ENCODE assay signal across 1 cellular context in the genomic region with DNA sequence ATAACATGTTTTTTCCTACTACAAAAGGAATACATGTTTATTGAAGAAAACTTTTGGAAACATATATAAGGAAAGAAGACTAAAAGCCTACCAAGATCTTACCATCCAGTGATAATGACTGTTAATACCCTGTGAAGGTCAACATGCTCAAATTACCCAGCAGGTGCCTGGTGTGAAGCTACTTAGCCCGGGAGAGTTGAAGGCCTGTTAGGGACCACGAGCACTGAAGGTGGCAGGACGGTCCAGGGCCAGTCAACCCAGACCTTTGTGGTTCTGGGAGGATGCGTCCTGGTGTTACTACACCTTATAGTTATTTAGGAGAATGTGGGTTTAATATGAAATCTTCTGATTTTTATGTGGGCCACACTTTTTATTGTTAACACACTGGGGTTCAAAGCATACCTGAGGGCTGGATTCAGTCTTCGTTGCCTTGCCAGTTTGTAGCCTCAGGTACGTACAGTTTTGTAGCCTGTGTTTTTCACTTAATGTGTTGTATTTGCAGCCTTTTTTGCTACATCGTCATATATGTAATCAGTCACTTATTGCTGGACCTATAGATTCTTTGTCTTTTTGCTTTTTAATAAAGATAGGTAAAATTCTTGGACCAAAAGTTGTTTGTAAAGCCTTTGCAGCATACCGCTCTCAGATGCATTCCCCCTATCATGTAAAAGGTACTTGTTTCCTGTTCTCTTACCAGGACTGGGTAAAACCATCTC.
TF ChIP-seq lines count a peak whose summit lies in the region.

No MANE protein-coding gene starts in this region.

TF ChIP-seq in K562, 482 proteins besides CTCF, POLR2A, EP300 and RAD21:
- TF ChIP-seq TEAD2 (tag; IDR thresholded peaks at IDR 0.05) (no peak), C11orf30 (IDR thresholded peaks at IDR 0.05; ENCODE audit: low read depth) (peak; percentile 13; the same call in 1 of the 2 replicates), MAFF (IDR thresholded peaks at IDR 0.05; ENCODE audit: low read length) (no peak)
